Comparison of ENCODE assay signal across 11 cellular contexts in the genomic region with DNA sequence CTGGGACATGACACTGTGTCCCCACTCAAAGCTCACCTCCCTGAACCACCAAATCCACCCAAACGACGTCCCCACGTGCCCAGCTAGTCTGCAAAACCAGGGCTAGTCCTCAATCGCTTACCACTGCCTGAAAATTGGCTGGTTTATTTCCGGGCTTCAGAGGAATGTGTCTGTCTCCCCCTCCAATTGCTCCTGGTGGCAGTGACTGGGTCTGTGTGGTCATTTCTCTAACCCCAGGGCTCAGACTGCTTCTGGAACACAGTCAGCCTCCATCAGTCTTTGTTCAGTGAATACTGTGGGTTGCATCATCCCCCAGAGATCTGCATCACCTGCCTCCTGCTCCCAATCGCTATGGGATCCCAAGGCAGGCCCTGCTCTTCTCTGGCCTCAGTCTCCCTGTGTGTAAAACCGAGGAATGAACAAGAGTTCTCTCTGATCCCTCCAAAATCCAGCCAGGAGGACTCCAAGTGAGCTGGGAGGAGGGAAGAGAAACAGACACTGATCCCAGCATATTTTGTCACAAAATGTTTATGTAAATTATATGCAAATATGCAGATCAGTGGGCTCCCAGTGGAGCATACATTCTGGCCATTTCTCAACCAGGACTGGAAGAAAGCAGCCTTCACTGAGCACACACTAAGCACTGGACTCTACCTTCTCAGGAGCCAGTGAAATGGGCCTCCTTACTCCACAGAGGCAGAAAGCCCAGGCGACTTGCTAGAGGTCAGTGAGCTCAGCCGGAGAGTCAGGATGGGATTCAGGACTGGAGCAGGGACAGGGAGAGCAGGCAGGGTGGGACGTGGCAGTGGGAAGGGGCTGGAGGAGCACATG. TPM values are rescaled to one million over a fixed set of nuclear protein-coding genes. Genes with fewer than 3 reads are reported as not detected.
A peak's percentile ranks its signal among the peaks of the same experiment; 100 is the strongest.
DNase-seq lines count a peak whose midpoint lies in the region; ATAC-seq and TF ChIP-seq lines count a peak whose summit lies in the region.
"Had no signal": no experiment of that assay in that cellular context is flagged by ENCODE, and none has a peak within 500 bp of the region (broad histone marks: within the 10 kb centered on the region; RNA-seq: fewer than 3 reads in every experiment).

No MANE protein-coding gene starts in this region.

- no peaks in the 10 kb centered on the region for H3K36me3 Mint-ChIP-seq in activated CD4-positive, alpha-beta memory T cell treated with anti-CD3 and anti-CD28 coated beads, Interleukin-2, amount 10 ng/mL, durations not matched to agents 7 days and 5 days (ENCODE audit: low read depth)
- H3K36me3 Mint-ChIP-seq: activated naive CD8-positive, alpha-beta T cell treated with anti-CD3 and anti-CD28 coated beads, Interleukin-2, amount 10 ng/mL, durations not matched to agents 7 days and 5 days; CD14-positive monocyte had no signal

- no peak overlapping the region for H3K27ac Mint-ChIP-seq in activated CD4-positive, alpha-beta memory T cell treated with anti-CD3 and anti-CD28 coated beads, Interleukin-2, amount 10 ng/mL, durations not matched to agents 7 days and 5 days
- H3K27ac Mint-ChIP-seq: activated naive CD8-positive, alpha-beta T cell treated with anti-CD3 and anti-CD28 coated beads, Interleukin-2, amount 10 ng/mL, durations not matched to agents 7 days and 5 days had no signal

- H3K9me3 ChIP-seq in AG04450 (ENCODE audit: control insufficient read depth, insufficient read depth, low read length) (no peaks in the 10 kb centered on the region), mucosa of rectum (ENCODE audit: control insufficient read depth in 2 of 2, low read length in 2 of 2) (no peaks in the 10 kb centered on the region)

- H3K27me3 ChIP-seq in AG04450 (ENCODE audit: control insufficient read depth, insufficient read depth, low read length), result no peaks in the 10 kb centered on the region
- no peaks in the 10 kb centered on the region for H3K27me3 ChIP-seq in mucosa of rectum (ENCODE audit: control insufficient read depth in 2 of 2, insufficient read depth in 2 of 2, low read length in 2 of 2)

- H3K9ac ChIP-seq in mucosa of rectum (ENCODE audit: low read depth in 1 of 2, low read length in 2 of 2), result no peak overlapping the region

- no peaks in the 10 kb centered on the region for H3K4me1 ChIP-seq in mucosa of rectum (ENCODE audit: control insufficient read depth in 2 of 2, insufficient read depth in 2 of 2, low read length in 2 of 2)

- CTCF ChIA-PET in AG04450 (lab: Charles Lee), result interaction anchor here (0.5 to 1.5 kb wide), 6 partner anchors 85 to 169 kb away, joined by 3 to 7 read pairs (median 3); no protein-coding TSS in a partner anchor
- CTCF ChIA-PET in activated CD4-positive, alpha-beta memory T cell treated with anti-CD3 and anti-CD28 coated beads, Interleukin-2, amount 10 ng/mL, durations not matched to agents 7 days and 5 days (lab: Charles Lee), result no interaction called here

- peak; percentile 10 for DNase-seq in AG04450 (ENCODE audit: low read depth, low spot score)
- DNase-seq in LHCN-M2 (ENCODE audit: low read depth), result peak; percentile 20
- peak; percentile 49 for DNase-seq in dedifferentiated amniotic fluid mesenchymal stem cell (ENCODE audit: extremely low spot score)
- no peak for DNase-seq in activated CD4-positive, alpha-beta memory T cell treated with anti-CD3 and anti-CD28 coated beads, Interleukin-2, amount 10 ng/mL, durations not matched to agents 7 days and 5 days
- no peak for DNase-seq in nucleus accumbens (lab: John Stamatoyannopoulos, UW)
- DNase-seq: activated naive CD8-positive, alpha-beta T cell treated with anti-CD3 and anti-CD28 coated beads, Interleukin-2, amount 10 ng/mL, durations not matched to agents 7 days and 5 days; NCI-H446 treated with DMSO at 0.1 percent for 48 hours had no signal

- H3K4me1 Mint-ChIP-seq in activated CD4-positive, alpha-beta memory T cell treated with anti-CD3 and anti-CD28 coated beads, Interleukin-2, amount 10 ng/mL, durations not matched to agents 7 days and 5 days, result no peaks in the 10 kb centered on the region
- H3K4me1 Mint-ChIP-seq: activated naive CD8-positive, alpha-beta T cell treated with anti-CD3 and anti-CD28 coated beads, Interleukin-2, amount 10 ng/mL, durations not matched to agents 7 days and 5 days had no signal

- no peak overlapping the region for H3K4me3 Mint-ChIP-seq in activated CD4-positive, alpha-beta memory T cell treated with anti-CD3 and anti-CD28 coated beads, Interleukin-2, amount 10 ng/mL, durations not matched to agents 7 days and 5 days
- H3K4me3 Mint-ChIP-seq: activated naive CD8-positive, alpha-beta T cell treated with anti-CD3 and anti-CD28 coated beads, Interleukin-2, amount 10 ng/mL, durations not matched to agents 7 days and 5 days had no signal

- peaks cover 13% of the 10 kb centered on the region for H3K27me3 Mint-ChIP-seq in activated CD4-positive, alpha-beta memory T cell treated with anti-CD3 and anti-CD28 coated beads, Interleukin-2, amount 10 ng/mL, durations not matched to agents 7 days and 5 days

- no peaks in the 10 kb centered on the region for H3K36me3 ChIP-seq in mucosa of rectum (ENCODE audit: control insufficient read depth in 2 of 2, insufficient read depth in 2 of 2, low read length in 2 of 2)

- no peaks in the 10 kb centered on the region for H3K9me3 Mint-ChIP-seq in activated CD4-positive, alpha-beta memory T cell treated with anti-CD3 and anti-CD28 coated beads, Interleukin-2, amount 10 ng/mL, durations not matched to agents 7 days and 5 days
- H3K9me3 Mint-ChIP-seq: activated naive CD8-positive, alpha-beta T cell treated with anti-CD3 and anti-CD28 coated beads, Interleukin-2, amount 10 ng/mL, durations not matched to agents 7 days and 5 days had no signal

- no peak for TF ChIP-seq CTCF in AG04450 (IDR thresholded peaks at IDR 0.05; ENCODE audit: low read depth, low read length)

- POLR2A ChIA-PET in AG04450 (lab: Yijun Ruan, JAX), result interaction anchor here (0.9 to 1.7 kb wide), 3 partner anchors 64 to 169 kb away, joined by 3 to 6 read pairs (median 3); no protein-coding TSS in a partner anchor
- POLR2A ChIA-PET in activated CD4-positive, alpha-beta memory T cell treated with anti-CD3 and anti-CD28 coated beads, Interleukin-2, amount 10 ng/mL, durations not matched to agents 7 days and 5 days (lab: Charles Lee), result no interaction called here

- no peak for ATAC-seq in HG02763 (IDR thresholded peaks at IDR 0.05; ENCODE audit: unreplicated experiment)
- no peak for ATAC-seq in GM18520 (IDR thresholded peaks at IDR 0.05; ENCODE audit: unreplicated experiment)

- H3K4me3 ChIP-seq in AG04450 (ENCODE audit: low read depth, low read length) (0 out of 2 replicates have a peak overlapping the region, but pooled peaks have one; percentile 7), mucosa of rectum (ENCODE audit: low read length in 2 of 2) (no peak overlapping the region)

- H3K27ac ChIP-seq in AG04450 (ENCODE audit: low read depth, low read length) (peak overlapping the region; percentile 96), mucosa of rectum (ENCODE audit: low read depth in 2 of 2, low read length in 2 of 2) (peak overlapping the region; percentile 56 to 72)

RNA-seq across cellular contexts. Expression of gene SDC3, which starts 20.9 kb away (rescaled TPM):
- 21.7 and 45.4 TPM in 2 replicates for polyA plus RNA-seq in AG04450 (2011; rRNA removed)
- 46.5 and 56.6 TPM in 2 replicates for polyA minus RNA-seq in AG04450 (2011; rRNA and poly(A)+ RNA removed)
- total RNA-seq in LHCN-M2 (2014; rRNA removed), result 33.0 and 39.8 TPM in 2 replicates
- 45.9 TPM for polyA plus RNA-seq in LHCN-M2 (2012)
- not detected for total RNA-seq in activated CD4-positive, alpha-beta memory T cell treated with anti-CD3 and anti-CD28 coated beads, Interleukin-2, amount 10 ng/mL, durations not matched to agents 7 days and 5 days

Comparison
In these comparisons a context has a peak if more than half of its experiments do, and no peak if none do; other contexts are left out.
1. DNase-seq: peak in AG04450 (single experiment), LHCN-M2 (single experiment) and dedifferentiated amniotic fluid mesenchymal stem cell (single experiment); none in activated CD4-positive, alpha-beta memory T cell treated with anti-CD3 and anti-CD28 coated beads, Interleukin-2, amount 10 ng/mL, durations not matched to agents 7 days and 5 days (single experiment) and nucleus accumbens (0 of 56).
2. RNA of gene SDC3, which starts 20.9 kb away (total RNA-seq): 33.0 to 39.8 TPM in LHCN-M2; not detected in activated CD4-positive, alpha-beta memory T cell treated with anti-CD3 and anti-CD28 coated beads, Interleukin-2, amount 10 ng/mL, durations not matched to agents 7 days and 5 days; every median in the first group is over 10 times any median in the second.